8 cellular contexts compared by ENCODE assay signal in genomic region chr16:22008215-22009142, GRCh38. TPM values are rescaled to one million over a fixed set of nuclear protein-coding genes. Genes with fewer than 3 reads are reported as not detected.
DNase-seq lines count a peak whose midpoint lies in the region; ATAC-seq and TF ChIP-seq lines count a peak whose summit lies in the region.

No MANE protein-coding gene starts in this region.

- H3K36me3 Mint-ChIP-seq in activated T-cell treated with anti-CD3 and anti-CD28 coated beads, Interleukin-2, amount 50 U/mL, for 72 hours (ENCODE audit: insufficient read depth in 2 of 2), result peaks cover 0 to 5% of the 10 kb centered on the region in 2 donors

- H3K4me3 ChIP-seq in HUES64 (ENCODE audit: low read length) (peak overlapping the region; percentile 80), cardiac muscle cell (peak overlapping the region; percentile 82), parathyroid adenoma (ENCODE audit: low read depth, low read length) (peak overlapping the region; percentile 83)

- H3K27me3 Mint-ChIP-seq in activated T-cell treated with anti-CD3 and anti-CD28 coated beads, Interleukin-2, amount 50 U/mL, for 72 hours (ENCODE audit: low read depth), result no peaks in the 10 kb centered on the region

- DNase-seq in NCI-H146 (lab: John Stamatoyannopoulos, UW) (peak; percentile 56), NCI-H146 treated with DMSO at 0.1 percent for 48 hours (lab: John Stamatoyannopoulos, UW; ENCODE audit: unreplicated experiment) (no peak), cardiac muscle cell (ENCODE audit: low read depth in 1 of 2, low spot score in 1 of 2) (peak in 1 of 2 donors; percentile 35), kidney glomerular epithelial cell (lab: John Stamatoyannopoulos, UW) (no peak)
- peak; percentile 41 to 43 for DNase-seq in activated T-cell treated with anti-CD3 and anti-CD28 coated beads, Interleukin-2, amount 50 U/mL, for 72 hours

- H2AFZ ChIP-seq in parathyroid adenoma, result peak overlapping the region; percentile 93

- H3K36me3 ChIP-seq in HUES64 (ENCODE audit: insufficient read depth, low read length) (no peaks in the 10 kb centered on the region), cardiac muscle cell (no peaks in the 10 kb centered on the region), parathyroid adenoma (ENCODE audit: control insufficient read depth, insufficient read depth, low read length) (no peaks in the 10 kb centered on the region)

- peak overlapping the region; percentile 94 for H3K4me3 Mint-ChIP-seq in activated T-cell treated with anti-CD3 and anti-CD28 coated beads, Interleukin-2, amount 50 U/mL, for 72 hours

- H3K4me2 ChIP-seq in parathyroid adenoma (ENCODE audit: low read length), result peak overlapping the region; percentile 90

- H3K9ac ChIP-seq in HUES64 (ENCODE audit: low read depth, low read length) (peak overlapping the region; percentile 67), parathyroid adenoma (peak overlapping the region; percentile 73)

- H3K27ac Mint-ChIP-seq in activated T-cell treated with anti-CD3 and anti-CD28 coated beads, Interleukin-2, amount 50 U/mL, for 72 hours, result peak overlapping the region; percentile 90

- H3K27ac ChIP-seq in HUES64 (ENCODE audit: low read depth, low read length) (no peak overlapping the region), cardiac muscle cell (no peak overlapping the region), parathyroid adenoma (no peak overlapping the region)

- H3K4me1 Mint-ChIP-seq in activated T-cell treated with anti-CD3 and anti-CD28 coated beads, Interleukin-2, amount 50 U/mL, for 72 hours (ENCODE audit: low read depth), result peaks cover 59% of the 10 kb centered on the region

- TF ChIP-seq CTCF in cardiac muscle cell (IDR thresholded peaks at IDR 0.05; ENCODE audit: low read depth, low read length), result no peak
- no peak for TF ChIP-seq CTCF in parathyroid adenoma (IDR thresholded peaks at IDR 0.05)

- H3K27me3 ChIP-seq in HUES64 (ENCODE audit: insufficient read depth, low read length) (peaks cover 17% of the 10 kb centered on the region), cardiac muscle cell (no peaks in the 10 kb centered on the region), parathyroid adenoma (ENCODE audit: control insufficient read depth, insufficient read depth, low read length) (no peaks in the 10 kb centered on the region)

- H3K4me1 ChIP-seq in HUES64 (ENCODE audit: insufficient read depth, low read length) (no peaks in the 10 kb centered on the region), cardiac muscle cell (ENCODE audit: low read depth) (peaks cover 8% of the 10 kb centered on the region), parathyroid adenoma (peaks cover 11% of the 10 kb centered on the region)

- ATAC-seq in activated T-cell treated with anti-CD3 and anti-CD28 coated beads, Interleukin-2, amount 50 U/mL, for 72 hours (replicated peaks in 1 of 2), result peak; percentile 50 to 65
- ATAC-seq in HG03457 (IDR thresholded peaks at IDR 0.05; ENCODE audit: unreplicated experiment), result no peak

- WGBS in HUES64, result 9% methylated on average over 59 of the region's 70 CpGs

- no peaks in the 10 kb centered on the region for H3K9me3 ChIP-seq in HUES64 (ENCODE audit: insufficient read depth, low read depth, low read length)
- H3K9me3 ChIP-seq in cardiac muscle cell (ENCODE audit: low read depth), result no peaks in the 10 kb centered on the region
- no peaks in the 10 kb centered on the region for H3K9me3 ChIP-seq in parathyroid adenoma (ENCODE audit: control insufficient read depth, low read length)

- H3K79me2 ChIP-seq in parathyroid adenoma, result peaks cover 33% of the 10 kb centered on the region

- H3K9me3 Mint-ChIP-seq in activated T-cell treated with anti-CD3 and anti-CD28 coated beads, Interleukin-2, amount 50 U/mL, for 72 hours, result no peaks in the 10 kb centered on the region

RNA-seq across cellular contexts. Expression of gene MOSMO, which starts 0.6 kb away (rescaled TPM):
- polyA plus RNA-seq in HUES64 (2013, experiment 1 of 2), result 10.3 TPM
- polyA plus RNA-seq in HUES64 (2013, experiment 2 of 2), result 9.5 TPM
- total RNA-seq in activated T-cell treated with anti-CD3 and anti-CD28 coated beads, Interleukin-2, amount 50 U/mL, for 72 hours, result 10 to 100 TPM; 16.3 to 16.4 TPM
- total RNA-seq in cardiac muscle cell, result 14.5 and 14.7 TPM in 2 replicates
- polyA plus RNA-seq in cardiac muscle cell, result 6.3 and 7.0 TPM in 2 replicates

RNA-seq across cellular contexts. Expression of gene PDZD9, which starts 7.6 kb away (rescaled TPM):
- polyA plus RNA-seq in HUES64 (2013, experiment 1 of 2), result not detected
- polyA plus RNA-seq in HUES64 (2013, experiment 2 of 2), result not detected
- not detected for total RNA-seq in activated T-cell treated with anti-CD3 and anti-CD28 coated beads, Interleukin-2, amount 50 U/mL, for 72 hours
- total RNA-seq in cardiac muscle cell, result not detected in 2 replicates
- polyA plus RNA-seq in cardiac muscle cell, result 0.26 TPM in 1 of 2 replicates, not detected in the other

RNA-seq across cellular contexts. Expression of gene UQCRC2, which starts 55.3 kb away (rescaled TPM):
- 140 TPM for polyA plus RNA-seq in HUES64 (2013, experiment 1 of 2)
- polyA plus RNA-seq in HUES64 (2013, experiment 2 of 2), result 145 TPM
- total RNA-seq in activated T-cell treated with anti-CD3 and anti-CD28 coated beads, Interleukin-2, amount 50 U/mL, for 72 hours, result 100 to 1,000 TPM; 277 to 309 TPM
- 248 and 286 TPM in 2 replicates for total RNA-seq in cardiac muscle cell
- 338 and 400 TPM in 2 replicates for polyA plus RNA-seq in cardiac muscle cell

Comparison
In these comparisons a context has a peak if more than half of its experiments do, and no peak if none do; other contexts are left out.
1. DNase-seq: peak in NCI-H146 (single experiment) and activated T-cell treated with anti-CD3 and anti-CD28 coated beads, Interleukin-2, amount 50 U/mL, for 72 hours (2 of 2); none in NCI-H146 treated with DMSO at 0.1 percent for 48 hours (single experiment) and kidney glomerular epithelial cell (single experiment).
2. Peak in every context shown above with its lines, with median percentiles within 50 percentile points of each other: H3K4me3 ChIP-seq.